ENCODE assay signal across 1 cellular context in the genomic region with DNA sequence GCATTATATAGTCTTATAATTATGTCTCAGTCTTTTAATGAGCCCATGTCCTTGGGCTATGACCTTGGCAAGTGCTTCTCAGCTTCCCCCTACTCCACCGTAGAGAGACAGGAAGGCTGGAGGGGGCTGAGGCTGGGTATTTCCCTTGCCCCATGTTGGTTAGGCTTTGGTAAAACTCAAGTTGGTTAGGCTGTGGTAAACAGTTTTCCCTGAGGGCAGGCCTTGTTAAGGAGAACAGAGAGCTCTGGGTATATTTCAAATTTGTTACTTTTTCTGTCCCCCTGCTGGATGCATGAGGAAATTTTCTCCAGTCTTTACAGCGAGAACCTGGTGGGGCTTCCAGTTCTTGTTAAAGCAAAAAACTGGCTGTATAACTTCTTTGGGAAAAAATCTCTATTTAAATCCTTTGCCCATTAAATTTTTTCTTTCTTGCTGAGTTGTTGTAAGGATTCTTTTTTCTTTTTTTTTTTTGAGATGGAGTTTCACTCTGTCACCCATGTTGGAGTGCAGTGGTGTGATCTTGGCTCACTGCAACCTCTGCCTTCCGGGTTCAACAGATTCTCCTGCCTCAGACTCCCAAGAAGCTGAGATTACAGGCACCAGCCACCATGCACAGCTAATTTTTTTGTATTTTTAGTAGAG.
TF ChIP-seq lines count a peak whose summit lies in the region.

No MANE protein-coding gene starts in this region.

TF ChIP-seq in K562, 482 proteins besides CTCF, POLR2A, EP300 and RAD21 (continued from another document and continues in another):
- TF ChIP-seq, protein P1, sequence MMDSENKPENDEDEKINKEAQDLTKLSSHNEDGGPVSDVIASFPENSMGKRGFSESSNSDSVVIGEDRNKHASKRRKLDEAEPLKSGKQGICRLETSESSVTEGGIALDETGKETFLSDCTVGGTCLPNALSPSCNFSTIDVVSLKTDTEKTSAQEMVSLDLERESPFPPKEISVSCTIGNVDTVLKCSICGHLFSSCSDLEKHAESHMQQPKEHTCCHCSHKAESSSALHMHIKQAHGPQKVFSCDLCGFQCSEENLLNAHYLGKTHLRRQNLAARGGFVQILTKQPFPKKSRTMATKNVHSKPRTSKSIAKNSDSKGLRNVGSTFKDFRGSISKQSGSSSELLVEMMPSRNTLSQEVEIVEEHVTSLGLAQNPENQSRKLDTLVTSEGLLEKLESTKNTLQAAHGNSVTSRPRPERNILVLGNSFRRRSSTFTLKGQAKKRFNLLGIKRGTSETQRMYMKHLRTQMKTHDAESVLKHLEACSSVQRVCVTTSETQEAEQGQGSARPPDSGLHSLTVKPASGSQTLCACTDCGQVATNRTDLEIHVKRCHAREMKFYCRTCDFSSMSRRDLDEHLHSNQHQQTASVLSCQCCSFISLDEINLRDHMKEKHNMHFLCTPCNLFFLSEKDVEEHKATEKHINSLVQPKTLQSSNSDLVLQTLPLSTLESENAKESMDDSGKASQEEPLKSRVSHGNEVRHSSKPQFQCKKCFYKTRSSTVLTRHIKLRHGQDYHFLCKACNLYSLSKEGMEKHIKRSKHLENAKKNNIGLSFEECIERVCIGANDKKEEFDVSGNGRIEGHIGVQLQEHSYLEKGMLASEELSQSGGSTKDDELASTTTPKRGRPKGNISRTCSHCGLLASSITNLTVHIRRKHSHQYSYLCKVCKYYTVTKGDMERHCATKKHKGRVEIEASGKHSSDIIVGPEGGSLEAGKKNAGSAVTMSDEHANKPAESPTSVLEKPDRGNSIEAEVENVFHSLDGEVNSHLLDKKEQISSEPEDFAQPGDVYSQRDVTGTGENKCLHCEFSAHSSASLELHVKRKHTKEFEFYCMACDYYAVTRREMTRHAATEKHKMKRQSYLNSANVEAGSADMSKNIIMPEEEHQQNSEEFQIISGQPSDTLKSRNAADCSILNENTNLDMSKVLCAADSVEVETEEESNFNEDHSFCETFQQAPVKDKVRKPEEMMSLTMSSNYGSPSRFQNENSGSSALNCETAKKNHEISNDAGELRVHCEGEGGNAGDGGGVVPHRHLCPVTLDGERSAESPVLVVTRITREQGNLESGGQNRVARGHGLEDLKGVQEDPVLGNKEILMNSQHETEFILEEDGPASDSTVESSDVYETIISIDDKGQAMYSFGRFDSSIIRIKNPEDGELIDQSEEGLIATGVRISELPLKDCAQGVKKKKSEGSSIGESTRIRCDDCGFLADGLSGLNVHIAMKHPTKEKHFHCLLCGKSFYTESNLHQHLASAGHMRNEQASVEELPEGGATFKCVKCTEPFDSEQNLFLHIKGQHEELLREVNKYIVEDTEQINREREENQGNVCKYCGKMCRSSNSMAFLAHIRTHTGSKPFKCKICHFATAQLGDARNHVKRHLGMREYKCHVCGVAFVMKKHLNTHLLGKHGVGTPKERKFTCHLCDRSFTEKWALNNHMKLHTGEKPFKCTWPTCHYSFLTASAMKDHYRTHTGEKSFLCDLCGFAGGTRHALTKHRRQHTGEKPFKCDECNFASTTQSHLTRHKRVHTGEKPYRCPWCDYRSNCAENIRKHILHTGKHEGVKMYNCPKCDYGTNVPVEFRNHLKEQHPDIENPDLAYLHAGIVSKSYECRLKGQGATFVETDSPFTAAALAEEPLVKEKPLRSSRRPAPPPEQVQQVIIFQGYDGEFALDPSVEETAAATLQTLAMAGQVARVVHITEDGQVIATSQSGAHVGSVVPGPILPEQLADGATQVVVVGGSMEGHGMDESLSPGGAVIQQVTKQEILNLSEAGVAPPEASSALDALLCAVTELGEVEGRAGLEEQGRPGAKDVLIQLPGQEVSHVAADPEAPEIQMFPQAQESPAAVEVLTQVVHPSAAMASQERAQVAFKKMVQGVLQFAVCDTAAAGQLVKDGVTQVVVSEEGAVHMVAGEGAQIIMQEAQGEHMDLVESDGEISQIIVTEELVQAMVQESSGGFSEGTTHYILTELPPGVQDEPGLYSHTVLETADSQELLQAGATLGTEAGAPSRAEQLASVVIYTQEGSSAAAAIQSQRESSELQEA (IDR thresholded peaks at IDR 0.05; ENCODE audit: low read depth) = no peak
- TF ChIP-seq SAFB (IDR thresholded peaks at IDR 0.05; ENCODE audit: borderline replicate concordance, low read depth, low read length) (no peak), ZFX (CRISPR knock-in tag; IDR thresholded peaks at IDR 0.05) (no peak), TAF9B (IDR thresholded peaks at IDR 0.05; ENCODE audit: partially characterized antibody) (no peak), LARP7 (IDR thresholded peaks at IDR 0.05) (no peak), ZNF445 (CRISPR knock-in tag; IDR thresholded peaks at IDR 0.05; ENCODE audit: low read depth) (no peak), KAT2B (IDR thresholded peaks at IDR 0.05; ENCODE audit: low read depth, low read length) (no peak), ZMIZ1 (IDR thresholded peaks at IDR 0.05; ENCODE audit: low read depth in 2 of 2, low read length in 2 of 2) (no peak), TEAD2 (tag; IDR thresholded peaks at IDR 0.05) (no peak), NCOA6 (IDR thresholded peaks at IDR 0.05) (no peak), ADNP (tag; IDR thresholded peaks at IDR 0.05) (no peak), JUND (IDR thresholded peaks at IDR 0.05; ENCODE audit: borderline replicate concordance, low read depth, low read length) (no peak), JUND (tag; IDR thresholded peaks at IDR 0.05; ENCODE audit: borderline replicate concordance, low read depth, low read length) (no peak; the same call in 2 of the 3 replicates), CREB1 (IDR thresholded peaks at IDR 0.05) (no peak), CREB1 (CRISPR knock-in tag; IDR thresholded peaks at IDR 0.05) (no peak), ATF2 (CRISPR knock-in tag; IDR thresholded peaks at IDR 0.05) (no peak), POLR2B (IDR thresholded peaks at IDR 0.05; ENCODE audit: low read depth, partially characterized antibody) (no peak), SOX6 (IDR thresholded peaks at IDR 0.05) (no peak), XRCC4 (IDR thresholded peaks at IDR 0.05; ENCODE audit: extremely low read depth, insufficient read depth, insufficient read length) (no peak), ETV1 (tag; conservative IDR thresholded peaks at IDR 0.05; ENCODE audit: low read depth) (no peak), SPI1 (IDR thresholded peaks at IDR 0.05; ENCODE audit: borderline replicate concordance, low read depth, low read length) (no peak), MYBL2 (IDR thresholded peaks at IDR 0.05; ENCODE audit: low read depth) (no peak), MYBL2 (CRISPR knock-in tag; IDR thresholded peaks at IDR 0.05; ENCODE audit: borderline replicate concordance) (no peak), SIX5 (IDR thresholded peaks at IDR 0.05; ENCODE audit: borderline replicate concordance in 1 of 2, insufficient read depth in 1 of 2, low read depth in 1 of 2, low read length in 2 of 2) (no peak), RBM22 (IDR thresholded peaks at IDR 0.05; ENCODE audit: low read depth, low read length, poor library complexity, severe bottlenecking) (no peak), BRD4 (IDR thresholded peaks at IDR 0.05) (no peak), KAT8 (IDR thresholded peaks at IDR 0.05; ENCODE audit: low read depth) (no peak), PHF20 (IDR thresholded peaks at IDR 0.05; ENCODE audit: partially characterized antibody) (no peak), MLLT1 (IDR thresholded peaks at IDR 0.05) (no peak), HSF4 (CRISPR knock-in tag; IDR thresholded peaks at IDR 0.05; ENCODE audit: borderline replicate concordance) (no peak), ZNF395 (CRISPR knock-in tag; IDR thresholded peaks at IDR 0.05) (peak; percentile 45; the same call in 1 of the 2 replicates), ZBTB34 (CRISPR knock-in tag; IDR thresholded peaks at IDR 0.05) (no peak), NFRKB (IDR thresholded peaks at IDR 0.05; ENCODE audit: low read depth) (0 out of 2 replicates have a peak, but pooled peaks have one; percentile 19)
- TF ChIP-seq, protein P2, sequence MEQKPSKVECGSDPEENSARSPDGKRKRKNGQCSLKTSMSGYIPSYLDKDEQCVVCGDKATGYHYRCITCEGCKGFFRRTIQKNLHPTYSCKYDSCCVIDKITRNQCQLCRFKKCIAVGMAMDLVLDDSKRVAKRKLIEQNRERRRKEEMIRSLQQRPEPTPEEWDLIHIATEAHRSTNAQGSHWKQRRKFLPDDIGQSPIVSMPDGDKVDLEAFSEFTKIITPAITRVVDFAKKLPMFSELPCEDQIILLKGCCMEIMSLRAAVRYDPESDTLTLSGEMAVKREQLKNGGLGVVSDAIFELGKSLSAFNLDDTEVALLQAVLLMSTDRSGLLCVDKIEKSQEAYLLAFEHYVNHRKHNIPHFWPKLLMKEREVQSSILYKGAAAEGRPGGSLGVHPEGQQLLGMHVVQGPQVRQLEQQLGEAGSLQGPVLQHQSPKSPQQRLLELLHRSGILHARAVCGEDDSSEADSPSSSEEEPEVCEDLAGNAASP (IDR thresholded peaks at IDR 0.05) = no peak
- TF ChIP-seq, protein P3, sequence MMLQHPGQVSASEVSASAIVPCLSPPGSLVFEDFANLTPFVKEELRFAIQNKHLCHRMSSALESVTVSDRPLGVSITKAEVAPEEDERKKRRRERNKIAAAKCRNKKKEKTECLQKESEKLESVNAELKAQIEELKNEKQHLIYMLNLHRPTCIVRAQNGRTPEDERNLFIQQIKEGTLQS (IDR thresholded peaks at IDR 0.05) = no peak
- TF ChIP-seq, protein P3 (CRISPR knock-in tag; conservative IDR thresholded peaks at IDR 0.05) = no peak
- TF ChIP-seq, protein P4, sequence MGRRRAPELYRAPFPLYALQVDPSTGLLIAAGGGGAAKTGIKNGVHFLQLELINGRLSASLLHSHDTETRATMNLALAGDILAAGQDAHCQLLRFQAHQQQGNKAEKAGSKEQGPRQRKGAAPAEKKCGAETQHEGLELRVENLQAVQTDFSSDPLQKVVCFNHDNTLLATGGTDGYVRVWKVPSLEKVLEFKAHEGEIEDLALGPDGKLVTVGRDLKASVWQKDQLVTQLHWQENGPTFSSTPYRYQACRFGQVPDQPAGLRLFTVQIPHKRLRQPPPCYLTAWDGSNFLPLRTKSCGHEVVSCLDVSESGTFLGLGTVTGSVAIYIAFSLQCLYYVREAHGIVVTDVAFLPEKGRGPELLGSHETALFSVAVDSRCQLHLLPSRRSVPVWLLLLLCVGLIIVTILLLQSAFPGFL (CRISPR knock-in tag; IDR thresholded peaks at IDR 0.05) = no peak
